Comparison of ENCODE assay signal across 21 cellular contexts in genomic region chr3:31065765-31066164, GRCh38.
"Had no signal": no experiment of that assay in that cellular context is flagged by ENCODE, and none has a peak within 500 bp of the region (broad histone marks: within the 10 kb centered on the region; RNA-seq: fewer than 3 reads in every experiment).

No MANE protein-coding gene starts in this region.

- ATAC-seq: activated CD4-positive, alpha-beta T cell treated with anti-CD3 and anti-CD28 coated beads for 36 hours; activated T-cell treated with anti-CD3 and anti-CD28 coated beads, Interleukin-2, amount 50 U/mL, for 4 hours; heart left ventricle; left ventricle myocardium superior; natural killer cell; stimulated activated naive CD8-positive, alpha-beta T cell treated with anti-CD3 and anti-CD28 coated beads, Interleukin-15, Interleukin-2, amounts not matched to agents 100 U/mL and 50 U/mL, for 24 hours had no signal

- DNase-seq: activated B cell treated with CpG ODN at 0.5 μM for 24 hours; activated CD4-positive, alpha-beta T cell treated with anti-CD3 and anti-CD28 coated beads for 36 hours; activated CD4-positive, alpha-beta T cell treated with anti-CD3 and anti-CD28 coated beads, Interleukin-2, amount 50 U/mL, for 4 hours; activated CD8-positive, alpha-beta memory T cell treated with anti-CD3 and anti-CD28 coated beads for 24 hours; activated CD8-positive, alpha-beta memory T cell treated with anti-CD3 and anti-CD28 coated beads, Interleukin-2, amount 50 U/mL, for 48 hours; activated naive CD4-positive, alpha-beta T cell treated with Interleukin-2 at 50 U/mL for 16 hours; activated naive CD8-positive, alpha-beta T cell treated with anti-CD3 and anti-CD28 coated beads, Interleukin-2, amount 10 ng/mL, durations not matched to agents 7 days and 5 days; activated T-cell treated with anti-CD3 and anti-CD28 coated beads, Interleukin-2, amount 50 U/mL, for 4 hours; central memory CD4-positive, alpha-beta T cell; dermis blood vessel endothelial cell; effector CD8-positive, alpha-beta T cell; erythroblast; heart left ventricle; left ventricle myocardium superior; midbrain; natural killer cell; spleen; stimulated activated CD4-positive, alpha-beta T cell treated with anti-CD3 and anti-CD28 coated beads, Interleukin-4, amount 100 ng/mL, for 24 hours; stimulated activated naive CD8-positive, alpha-beta T cell treated with anti-CD3 and anti-CD28 coated beads, Interleukin-15, Interleukin-2, amounts not matched to agents 100 U/mL and 50 U/mL, for 24 hours; T1000; tibial artery had no signal
